In the genomic region with DNA sequence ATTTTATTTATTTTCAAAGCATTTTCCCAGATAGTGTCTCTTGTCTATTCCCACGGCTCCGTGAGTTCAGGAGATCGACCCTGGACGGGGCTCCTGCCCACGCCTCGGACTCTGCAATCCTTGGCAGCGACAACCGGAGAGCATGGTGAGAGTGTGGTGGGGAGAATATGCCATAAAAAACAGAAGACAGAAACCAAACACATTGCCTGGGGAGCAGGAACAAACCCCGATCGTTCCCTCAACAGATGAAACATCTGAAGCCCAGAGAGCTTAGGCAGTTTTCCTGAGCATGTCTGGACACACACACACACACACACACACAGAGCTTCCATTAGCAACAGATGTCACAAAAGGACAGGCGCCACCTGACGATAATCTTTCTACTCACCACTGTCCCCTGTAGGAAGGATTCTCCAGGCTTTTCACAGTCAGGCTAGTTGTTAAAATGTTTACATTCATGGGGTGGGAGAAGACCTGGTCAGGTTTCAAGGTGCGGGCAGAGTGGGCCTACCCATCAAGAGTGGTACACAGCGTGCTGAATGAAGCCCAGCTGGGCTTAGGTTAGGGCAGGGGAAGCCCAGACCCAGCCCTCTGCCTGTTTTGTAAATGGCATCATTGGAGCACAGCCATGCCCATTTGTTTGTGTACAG, we compare ENCODE assay signal across 10 cellular contexts.
DNase-seq lines count a peak whose midpoint lies in the region; ATAC-seq, FAIRE-seq and TF ChIP-seq lines count a peak whose summit lies in the region.
"Had no signal": no experiment of that assay in that cellular context is flagged by ENCODE, and none has a peak within 500 bp of the region (broad histone marks: within the 10 kb centered on the region; RNA-seq: fewer than 3 reads in every experiment).

No MANE protein-coding gene starts in this region.

- ATAC-seq in activated T-cell treated with anti-CD3 and anti-CD28 coated beads, Interleukin-2, amount 50 U/mL, for 4 hours, result no peak
- ATAC-seq in RWPE2 (ENCODE audit: low read depth), result no peak
- ATAC-seq in left cardiac atrium, result peak; percentile 78
- no peak for ATAC-seq in HG03571 (IDR thresholded peaks at IDR 0.05; ENCODE audit: unreplicated experiment)

- H3K4me3 Mint-ChIP-seq in activated T-cell treated with anti-CD3 and anti-CD28 coated beads, Interleukin-2, amount 50 U/mL, for 24 hours, result no peak overlapping the region
- no peak overlapping the region for H3K4me3 Mint-ChIP-seq in activated T-cell treated with anti-CD3 and anti-CD28 coated beads, Interleukin-2, amount 50 U/mL, for 4 hours
- H3K4me3 Mint-ChIP-seq: dendritic cell treated with granulocyte-macrophage colony-stimulating factor and Interleukin-4, amounts not matched to agents 40 ng/mL and 50 ng/mL, for 4 days had no signal

- H3K27me3 ChIP-seq in RWPE2 (ENCODE audit: insufficient read depth, poor library complexity, severe bottlenecking), result peaks cover 17% of the 10 kb centered on the region

- no peaks in the 10 kb centered on the region for H3K36me3 Mint-ChIP-seq in activated T-cell treated with anti-CD3 and anti-CD28 coated beads, Interleukin-2, amount 50 U/mL, for 24 hours (ENCODE audit: low read depth)
- peaks cover 1% of the 10 kb centered on the region for H3K36me3 Mint-ChIP-seq in activated T-cell treated with anti-CD3 and anti-CD28 coated beads, Interleukin-2, amount 50 U/mL, for 4 hours (ENCODE audit: insufficient read depth)

- no peak for TF ChIP-seq CTCF in RWPE2 (IDR thresholded peaks at IDR 0.05; ENCODE audit: poor library complexity, severe bottlenecking)

- peak; percentile 83 for FAIRE-seq in urothelium cell line (lab: Jason Lieb, UNC)

- peaks cover 6% of the 10 kb centered on the region for H3K9me3 ChIP-seq in RWPE2 (ENCODE audit: severe bottlenecking)
- H3K9me3 ChIP-seq: HAP-1 had no signal

- H3K9me3 Mint-ChIP-seq in activated T-cell treated with anti-CD3 and anti-CD28 coated beads, Interleukin-2, amount 50 U/mL, for 24 hours, result peaks cover 16% of the 10 kb centered on the region
- peaks cover 13% of the 10 kb centered on the region for H3K9me3 Mint-ChIP-seq in activated T-cell treated with anti-CD3 and anti-CD28 coated beads, Interleukin-2, amount 50 U/mL, for 4 hours

- no peak overlapping the region for H3K27ac Mint-ChIP-seq in activated T-cell treated with anti-CD3 and anti-CD28 coated beads, Interleukin-2, amount 50 U/mL, for 24 hours
- H3K27ac Mint-ChIP-seq: dendritic cell treated with granulocyte-macrophage colony-stimulating factor and Interleukin-4, amounts not matched to agents 40 ng/mL and 50 ng/mL, for 4 days had no signal

- no peaks in the 10 kb centered on the region for H3K36me3 ChIP-seq in RWPE2 (ENCODE audit: low read depth)
- H3K36me3 ChIP-seq: HAP-1 had no signal

- intact Hi-C loops in left cardiac atrium (cut with DNase I), result no loop called here

- no peak overlapping the region for H3K27ac ChIP-seq in RWPE2 (ENCODE audit: poor library complexity, severe bottlenecking)

- peaks cover 7% of the 10 kb centered on the region for H3K27me3 Mint-ChIP-seq in activated T-cell treated with anti-CD3 and anti-CD28 coated beads, Interleukin-2, amount 50 U/mL, for 24 hours
- H3K27me3 Mint-ChIP-seq in activated T-cell treated with anti-CD3 and anti-CD28 coated beads, Interleukin-2, amount 50 U/mL, for 4 hours (ENCODE audit: low read depth), result peaks cover 4% of the 10 kb centered on the region

- peaks cover 2% of the 10 kb centered on the region for H3K4me1 Mint-ChIP-seq in activated T-cell treated with anti-CD3 and anti-CD28 coated beads, Interleukin-2, amount 50 U/mL, for 24 hours (ENCODE audit: low read depth)
- peaks cover 2% of the 10 kb centered on the region for H3K4me1 Mint-ChIP-seq in activated T-cell treated with anti-CD3 and anti-CD28 coated beads, Interleukin-2, amount 50 U/mL, for 4 hours (ENCODE audit: low read depth)

- no peak overlapping the region for H3K4me3 ChIP-seq in RWPE2 (ENCODE audit: severe bottlenecking)
- H3K4me3 ChIP-seq: HAP-1 had no signal

- no peaks in the 10 kb centered on the region for H3K4me1 ChIP-seq in RWPE2 (ENCODE audit: insufficient read depth, poor library complexity, severe bottlenecking)
- H3K4me1 ChIP-seq: HAP-1 had no signal

- peak; percentile 13 for DNase-seq in activated T-cell treated with anti-CD3 and anti-CD28 coated beads, Interleukin-2, amount 50 U/mL, for 24 hours
- DNase-seq in activated T-cell treated with anti-CD3 and anti-CD28 coated beads, Interleukin-2, amount 50 U/mL, for 4 hours, result no peak
- peak; percentile 34 for DNase-seq in RWPE2 (ENCODE audit: low spot score)
- DNase-seq in left cardiac atrium, result peak; percentile 73
- DNase-seq in urothelium cell line (ENCODE audit: low spot score), result no peak
- no peak for DNase-seq in HCEC 1CT
- DNase-seq in epidermal melanocyte (ENCODE audit: insufficient read length, low spot score), result no peak

Comparison
In these comparisons a context has a peak if more than half of its experiments do, and no peak if none do; other contexts are left out.
1. DNase-seq: peak in activated T-cell treated with anti-CD3 and anti-CD28 coated beads, Interleukin-2, amount 50 U/mL, for 24 hours (single experiment), RWPE2 (single experiment) and left cardiac atrium (single experiment); none in activated T-cell treated with anti-CD3 and anti-CD28 coated beads, Interleukin-2, amount 50 U/mL, for 4 hours (single experiment), urothelium cell line (single experiment), HCEC 1CT (single experiment) and epidermal melanocyte (single experiment).
2. ATAC-seq: peak in left cardiac atrium (2 of 2); none in activated T-cell treated with anti-CD3 and anti-CD28 coated beads, Interleukin-2, amount 50 U/mL, for 4 hours (0 of 2), RWPE2 (single experiment) and HG03571 (single experiment).